ENCODE assay signal across 18 cellular contexts in genomic region chr2:169010633-169011460, GRCh38. TPM values are rescaled to one million over a fixed set of nuclear protein-coding genes. Genes with fewer than 3 reads are reported as not detected.
"Had no signal": no experiment of that assay in that cellular context is flagged by ENCODE, and none has a peak within 500 bp of the region (broad histone marks: within the 10 kb centered on the region; RNA-seq: fewer than 3 reads in every experiment).

No MANE protein-coding gene starts in this region.

- FAIRE-seq: islet of Langerhans had no signal

- DNase-seq: activated CD4-positive, alpha-beta T cell treated with anti-CD3 and anti-CD28 coated beads, Interleukin-2, amount 10 ng/mL, durations not matched to agents 24 days and 14 days; activated CD8-positive, alpha-beta memory T cell treated with anti-CD3 and anti-CD28 coated beads for 24 hours; activated naive CD4-positive, alpha-beta T cell treated with anti-CD3 and anti-CD28 coated beads, Interleukin-2, amount 10 ng/mL, durations not matched to agents 7 days and 5 days; dermis blood vessel endothelial cell; esophagus squamous epithelium; foreskin fibroblast; heart left ventricle; left ventricle myocardium inferior; mesenchymal stem cell; nephron progenitor cell; stimulated activated CD4-positive, alpha-beta T cell treated with anti-CD3 and anti-CD28 coated beads, Interleukin-4, amount 100 ng/mL, for 1 hour; stimulated activated CD8-positive, alpha-beta memory T cell treated with anti-CD3 and anti-CD28 coated beads, Interleukin-4, amount 100 ng/mL, for 48 hours; testis; uterus had no signal

- H3K9me3 ChIP-seq: esophagus squamous epithelium, testis, uterus had no signal

- H3K36me3 ChIP-seq: esophagus squamous epithelium, heart left ventricle, left ventricle myocardium inferior, uterus had no signal

- H3K27me3 ChIP-seq: esophagus squamous epithelium, heart left ventricle, testis, uterus had no signal

- ATAC-seq: WTC11 had no signal

- H3K27ac ChIP-seq: testis, uterus had no signal

- H3K4me3 ChIP-seq: esophagus squamous epithelium, heart left ventricle, left ventricle myocardium inferior, testis, uterus had no signal

- H3K4me1 ChIP-seq: testis, uterus had no signal

RNA-seq across cellular contexts. Expression of gene ABCB11, which starts 20.3 kb away (rescaled TPM):
- total RNA-seq: activated CD4-positive, alpha-beta T cell treated with anti-CD3 and anti-CD28 coated beads, Interleukin-2, amount 10 ng/mL, durations not matched to agents 24 days and 14 days; osteocyte; renal cortical epithelial cell had no signal

RNA-seq across cellular contexts. Expression of gene DHRS9, which starts 58.5 kb away (rescaled TPM):
- total RNA-seq: dermis blood vessel endothelial cell, osteocyte, renal cortical epithelial cell, WTC11 had no signal
